Comparison of ENCODE assay signal across 18 cellular contexts in genomic region chr16:455453-455852, GRCh38. TPM values are rescaled to one million over a fixed set of nuclear protein-coding genes. Genes with fewer than 3 reads are reported as not detected.
DNase-seq lines count a peak whose midpoint lies in the region; ATAC-seq, FAIRE-seq and TF ChIP-seq lines count a peak whose summit lies in the region.
"Had no signal": no experiment of that assay in that cellular context is flagged by ENCODE, and none has a peak within 500 bp of the region (broad histone marks: within the 10 kb centered on the region; RNA-seq: fewer than 3 reads in every experiment).

No MANE protein-coding gene starts in this region.

- no peak for TF ChIP-seq CTCF in 22Rv1 (IDR thresholded peaks at IDR 0.05)
- TF ChIP-seq CTCF in IMR-90 (conservative IDR thresholded peaks at IDR 0.05; ENCODE audit: low read depth, low read length) = no peak
- TF ChIP-seq CTCF in K562 (IDR thresholded peaks at IDR 0.05 in 2 of 3, conservative IDR thresholded peaks at IDR 0.05 in 1 of 3; ENCODE audit: insufficient read depth in 2 of 3, low read depth in 1 of 3, low read length in 3 of 3) = no peak
- no peak for TF ChIP-seq CTCF in ovary (IDR thresholded peaks at IDR 0.05)

- no peak overlapping the region for H3K14ac ChIP-seq in IMR-90 (replicated peaks; ENCODE audit: low read depth, low read length)
- no peak overlapping the region for H3K14ac ChIP-seq in neuronal stem cell (ENCODE audit: low read length)

- H4K91ac ChIP-seq in IMR-90 (ENCODE audit: insufficient read depth, low read depth, low read length) (no peak overlapping the region), neuronal stem cell (ENCODE audit: low read depth, low read length, poor library complexity) (no peak overlapping the region)

- no peaks in the 10 kb centered on the region for H3K79me2 ChIP-seq in K562 (ENCODE audit: control insufficient read depth, insufficient read depth, low read length)

- H3K18ac ChIP-seq in IMR-90 (ENCODE audit: low read depth, low read length) = no peak overlapping the region
- no peak overlapping the region for H3K18ac ChIP-seq in neuronal stem cell (ENCODE audit: low read length)

- H4K5ac ChIP-seq in IMR-90 (ENCODE audit: low read depth, low read length) = no peak overlapping the region

- no peak for TF ChIP-seq EP300 in K562 (IDR thresholded peaks at IDR 0.05; ENCODE audit: low read length)
- TF ChIP-seq EP300 in ovary (IDR thresholded peaks at IDR 0.05) = no peak

- H2BK12ac ChIP-seq in neuronal stem cell (ENCODE audit: low read length) = no peak overlapping the region

- no peak overlapping the region for H3K56ac ChIP-seq in IMR-90 (ENCODE audit: extremely low read depth, insufficient read depth, low read length)

- H2AFZ ChIP-seq in IMR-90 (replicated peaks; ENCODE audit: low read length, poor library complexity) (no peak overlapping the region), K562 (ENCODE audit: low read depth, low read length) (no peak overlapping the region), neuronal stem cell (ENCODE audit: low read length) (no peak overlapping the region)

- no peaks in the 10 kb centered on the region for H3K9me3 ChIP-seq in IMR-90 (ENCODE audit: control insufficient read depth, insufficient read depth, low read length)
- no peaks in the 10 kb centered on the region for H3K9me3 ChIP-seq in K562 (replicated peaks; ENCODE audit: control insufficient read depth, insufficient read depth, low read depth, low read length)
- no peaks in the 10 kb centered on the region for H3K9me3 ChIP-seq in neuronal stem cell (replicated peaks in 1 of 2; ENCODE audit: control insufficient read depth in 2 of 2, insufficient read depth in 1 of 2, low read depth in 1 of 2, low read length in 2 of 2)
- H3K9me3 ChIP-seq in ovary = no peaks in the 10 kb centered on the region
- H3K9me3 ChIP-seq: Caco-2, HAP-1 had no signal

- H2BK20ac ChIP-seq in IMR-90 (ENCODE audit: low read depth, low read length) = no peak overlapping the region

- H3K79me1 ChIP-seq in IMR-90 (ENCODE audit: low read depth in 1 of 2, low read length in 2 of 2) (peaks cover 11 to 47% of the 10 kb centered on the region in 2 experiments), neuronal stem cell (ENCODE audit: low read depth, low read length) (peaks cover 5% of the 10 kb centered on the region)

- dilution Hi-C loops in IMR-90 (cut with HindIII; ENCODE audit: low sequenced_read_pairs, unreplicated experiment) = no loop called here

- H3K4me3 ChIP-seq in IMR-90 (ENCODE audit: insufficient read depth, low read depth, low read length) (no peak overlapping the region), K562 (no peak overlapping the region), neuronal stem cell (ENCODE audit: low read length in 2 of 2) (no peak overlapping the region), ovary (no peak overlapping the region)
- H3K4me3 ChIP-seq: HAP-1 had no signal

- H2BK120ac ChIP-seq in IMR-90 (ENCODE audit: low read depth, low read length) (no peak overlapping the region), neuronal stem cell (ENCODE audit: low read depth, low read length) (no peak overlapping the region)

- H3K27ac ChIP-seq in 22Rv1 (peak overlapping the region; percentile 96; the same call in 1 of the 2 replicates), IMR-90 (ENCODE audit: insufficient read depth, low read length) (no peak overlapping the region), K562 (ENCODE audit: extremely low read depth, low read depth, low read length) (no peak overlapping the region), neuronal stem cell (replicated peaks; ENCODE audit: low read length) (no peak overlapping the region), ovary (no peak overlapping the region)
- H3K27ac ChIP-seq: C4-2B had no signal

- POLR2A ChIA-PET in IMR-90 (lab: Charles Lee; ENCODE audit: unreplicated experiment) (no interaction called here), K562 (lab: Yijun Ruan, JAX) (no interaction called here)

- no peak for TF ChIP-seq RAD21 in IMR-90 (IDR thresholded peaks at IDR 0.05; ENCODE audit: low read length)
- TF ChIP-seq RAD21 in K562 (CRISPR knock-in tag; conservative IDR thresholded peaks at IDR 0.05 in 1 of 2, IDR thresholded peaks at IDR 0.05 in 1 of 2) = no peak

- no peak for DNase-seq in IMR-90
- DNase-seq in K562 (ENCODE audit: extremely low read depth in 1 of 4, low spot score in 3 of 4) = no peak
- DNase-seq in neuronal stem cell (ENCODE audit: low spot score) = no peak
- DNase-seq in SHP77 treated with DMSO at 0.1 percent for 48 hours (lab: John Stamatoyannopoulos, UW) = no peak
- no peak for DNase-seq in NCI-H526 treated with DMSO at 0.1 percent for 48 hours (lab: John Stamatoyannopoulos, UW)
- no peak for DNase-seq in ovary
- no peak for DNase-seq in mesenteric fat pad (ENCODE audit: low spot score)
- DNase-seq: AML-193; Caco-2; CD4-positive, alpha-beta T cell had no signal

- intact Hi-C loops in IMR-90 (cut with micrococcal nuclease) (no loop called here), K562 (cut with micrococcal nuclease) (no loop called here), ovary (cut with DNase I) (no loop called here)

- ATAC-seq in IMR-90 (ENCODE audit: low read depth) (no peak), K562 (no peak)

- CTCF ChIA-PET in IMR-90 (lab: Yijun Ruan, JAX) (no interaction called here), K562 (lab: Yijun Ruan, JAX; ENCODE audit: low intra/inter-chr PET ratio) (no interaction called here)

- BruUV-seq in IMR-90 (replicated peaks; lab: Mats Ljungman, UMichigan) = no TSS peak
- no TSS peak for BruUV-seq in K562 (replicated peaks; lab: Mats Ljungman, UMichigan)

- no peak for FAIRE-seq in K562 (lab: Jason Lieb, UNC)
- FAIRE-seq: A204.1, D721Med, G401.6, GM12891, GM19239 had no signal

- no peak overlapping the region for H4K8ac ChIP-seq in IMR-90 (ENCODE audit: low read depth in 2 of 2, low read length in 2 of 2)
- no peak overlapping the region for H4K8ac ChIP-seq in neuronal stem cell (ENCODE audit: low read depth, low read length)

- 100% methylated on average over 1 of the region's 12 CpGs; no CpG with 5 or more reads in 1 of the 2 experiments for WGBS in IMR-90 (ENCODE audit: extremely low coverage in 2 of 2, insufficient read length in 1 of 2), 2 experiments
- 69% methylated on average over 9 of the region's 12 CpGs for WGBS in K562 (ENCODE audit: insufficient coverage, low coverage, missing lambda C conversion rate)
- WGBS in neuronal stem cell (ENCODE audit: extremely low coverage in 2 of 2, insufficient read length in 2 of 2, insufficient replicate concordance in 1 of 2), 2 donors = no CpG with 5 or more reads among the region's 12 CpGs
- 89 to 91% (median 90%) methylated on average over 12 of the region's 12 CpGs for WGBS in ovary, 3 donors

- in situ Hi-C loops in IMR-90 (cut with MboI; ENCODE audit: low sequenced_read_pairs) (no loop called here), K562 (cut with MboI) (no loop called here)

- no peaks in the 10 kb centered on the region for H3K36me3 ChIP-seq in IMR-90 (ENCODE audit: control insufficient read depth, insufficient read depth, low read length)
- H3K36me3 ChIP-seq in K562 (ENCODE audit: control insufficient read depth, insufficient read depth, low read length) = no peaks in the 10 kb centered on the region
- peaks cover 0 to 13% of the 10 kb centered on the region in 2 donors for H3K36me3 ChIP-seq in neuronal stem cell (replicated peaks in 1 of 2; ENCODE audit: control insufficient read depth in 2 of 2, insufficient read depth in 2 of 2, low read length in 2 of 2)
- H3K36me3 ChIP-seq in ovary = no peaks in the 10 kb centered on the region
- H3K36me3 ChIP-seq: HAP-1 had no signal

- H2AK9ac ChIP-seq in IMR-90 (replicated peaks; ENCODE audit: low read depth, low read length, poor library complexity) = no peak overlapping the region

- H3K9ac ChIP-seq in IMR-90 (ENCODE audit: low read depth, low read length) = no peak overlapping the region
- H3K9ac ChIP-seq in K562 (ENCODE audit: insufficient read depth in 1 of 2, low read depth in 2 of 2, low read length in 2 of 2) = no peak overlapping the region
- no peak overlapping the region for H3K9ac ChIP-seq in neuronal stem cell (ENCODE audit: low read depth, low read length, poor library complexity)

- H3K4me2 ChIP-seq in IMR-90 (ENCODE audit: low read depth, low read length) = no peak overlapping the region
- H3K4me2 ChIP-seq in K562 (ENCODE audit: insufficient read depth, low read length) = no peak overlapping the region
- H3K4me2 ChIP-seq in neuronal stem cell (ENCODE audit: insufficient read depth, low read length, poor library complexity, severe bottlenecking) = no peak overlapping the region

- H4K20me1 ChIP-seq in IMR-90 (ENCODE audit: insufficient read depth, low read length) (peaks cover 37% of the 10 kb centered on the region), K562 (replicated peaks; ENCODE audit: control insufficient read depth, insufficient read depth, low read length) (0 out of 2 replicates have a peak, but pooled peaks cover 9% of the 10 kb centered on the region)

- TF ChIP-seq POLR2A in IMR-90 (IDR thresholded peaks at IDR 0.05; ENCODE audit: low read depth, low read length) (no peak), K562 (conservative IDR thresholded peaks at IDR 0.05) (no peak), ovary (IDR thresholded peaks at IDR 0.05) (no peak)

- H2BK5ac ChIP-seq in IMR-90 (ENCODE audit: low read depth, low read length, poor library complexity, severe bottlenecking) (no peak overlapping the region), neuronal stem cell (ENCODE audit: low read length) (no peak overlapping the region)

- H3K9me1 ChIP-seq in IMR-90 (ENCODE audit: insufficient read depth, low read length) (peaks cover 13% of the 10 kb centered on the region; the same call in 1 of the 2 replicates), K562 (ENCODE audit: control insufficient read depth, insufficient read depth, low read length) (peaks cover 4% of the 10 kb centered on the region)

- H3K4ac ChIP-seq in IMR-90 (ENCODE audit: low read depth, low read length) (no peak overlapping the region), neuronal stem cell (ENCODE audit: low read length) (no peak overlapping the region)

- H3K27me3 ChIP-seq in IMR-90 (ENCODE audit: control insufficient read depth, insufficient read depth, low read length) = no peaks in the 10 kb centered on the region
- H3K27me3 ChIP-seq in K562 (ENCODE audit: control insufficient read depth in 2 of 2, insufficient read depth in 2 of 2, low read length in 2 of 2) = no peaks in the 10 kb centered on the region
- H3K27me3 ChIP-seq in neuronal stem cell (ENCODE audit: control insufficient read depth in 3 of 3, insufficient read depth in 3 of 3, low read depth in 1 of 3, low read length in 3 of 3) = no peaks in the 10 kb centered on the region
- no peaks in the 10 kb centered on the region for H3K27me3 ChIP-seq in ovary

- H2BK15ac ChIP-seq in IMR-90 (ENCODE audit: low read depth, low read length) (no peak overlapping the region), neuronal stem cell (ENCODE audit: low read length) (no peak overlapping the region)

- no peak overlapping the region for H2AK5ac ChIP-seq in IMR-90 (ENCODE audit: low read depth, low read length)
- no peak overlapping the region for H2AK5ac ChIP-seq in neuronal stem cell (ENCODE audit: low read depth, low read length)

- H3K4me1 ChIP-seq in IMR-90 (ENCODE audit: control insufficient read depth, insufficient read depth, low read length) (peaks cover 9% of the 10 kb centered on the region), K562 (replicated peaks in 1 of 2; ENCODE audit: control insufficient read depth in 2 of 2, insufficient read depth in 2 of 2, low read length in 2 of 2) (peaks cover 10 to 11% of the 10 kb centered on the region in 2 experiments), neuronal stem cell (ENCODE audit: control insufficient read depth in 2 of 2, insufficient read depth in 1 of 2, low read depth in 1 of 2, low read length in 2 of 2) (peaks cover 6 to 9% of the 10 kb centered on the region in 2 donors), ovary (ENCODE audit: insufficient read depth) (peaks cover 13% of the 10 kb centered on the region)

- H3K23ac ChIP-seq in IMR-90 (ENCODE audit: low read depth, low read length) = no peak overlapping the region
- peak overlapping the region; percentile 65 for H3K23ac ChIP-seq in neuronal stem cell (ENCODE audit: low read depth, low read length, poor library complexity)

RNA-seq across cellular contexts. Expression of gene RAB11FIP3, which starts 30.0 kb away (rescaled TPM):
- total RNA-seq in IMR-90 (2012; rRNA removed) = 7.5 TPM in 2 replicates
- polyA plus RNA-seq in IMR-90 (2012; rRNA removed) = 19.9 and 22.5 TPM in 2 replicates
- 13.1 and 22.7 TPM in 2 replicates for polyA plus RNA-seq in IMR-90 (2012; cell fraction: cytosol; rRNA removed)
- 45.9 and 63.2 TPM in 2 replicates for polyA plus RNA-seq in IMR-90 (2012; cell fraction: nucleus; rRNA removed; ENCODE audit: low replicate concordance)
- total RNA-seq in K562 (2011; cell fraction: chromatin; rRNA removed; ENCODE audit: low replicate concordance) = 31.6 and 47.9 TPM in 2 replicates
- total RNA-seq in K562 (2011; cell fraction: nucleolus; rRNA removed) = 20.2 and 23.6 TPM in 2 replicates
- 13.9 and 17.7 TPM in 2 replicates for total RNA-seq in K562 (2011; cell fraction: nucleoplasm; rRNA removed)
- 6.5 and 7.2 TPM in 2 replicates for total RNA-seq in K562 (2014; rRNA removed)
- total RNA-seq in K562 (2014; rRNA removed; fragmentation: Illumina TruSeq; extraction: Trizol) = 2.6 and 4.3 TPM in 2 replicates
- total RNA-seq in K562 (2015; rRNA removed; fragmentation: Illumina TruSeq; extraction: Trizol) = 5.3 and 5.9 TPM in 2 replicates
- 10.5 and 13.1 TPM in 2 replicates for total RNA-seq in K562 (2021)
- 2.7 and 3.1 TPM in 2 replicates for polyA plus RNA-seq in K562 (2011; rRNA removed)
- polyA plus RNA-seq in K562 (2011; cell fraction: cytosol; rRNA removed) = 2.2 and 3.4 TPM in 2 replicates
- polyA plus RNA-seq in K562 (2011; cell fraction: nucleus; rRNA removed) = 8.8 and 12.6 TPM in 2 replicates
- 8.4 and 12.7 TPM in 2 replicates for polyA plus RNA-seq in K562 (2012)
- polyA plus RNA-seq in K562 (2014; fragmentation: Illumina TruSeq; extraction: Trizol) = 4.3 and 7.0 TPM in 2 replicates
- polyA plus RNA-seq in K562 (2014; fragmentation: Nextera tagmentation; extraction: Ambion mirVana) = under 1 TPM; 0.46 TPM
- 5.2 and 10.7 TPM in 2 replicates for polyA plus RNA-seq in K562 (2014; rRNA removed)
- polyA minus RNA-seq in K562 (2011; rRNA and poly(A)+ RNA removed) = 1.9 and 2.8 TPM in 2 replicates
- polyA minus RNA-seq in K562 (2011; cell fraction: cytosol; rRNA and poly(A)+ RNA removed) = 4.1 and 5.0 TPM in 2 replicates
- polyA minus RNA-seq in K562 (2011; cell fraction: nucleus; rRNA and poly(A)+ RNA removed) = 3.8 and 4.4 TPM in 2 replicates
- 24.4 TPM for polyA plus RNA-seq in neuronal stem cell (2013, experiment 1 of 2)
- 24.0 TPM for polyA plus RNA-seq in neuronal stem cell (2013, experiment 2 of 2)
- total RNA-seq in ovary = 10 to 100 TPM; 35.9 to 58.1 (median 38.1) TPM
- polyA plus RNA-seq in ovary = 10 to 100 TPM; 18.0 to 40.1 TPM
- 35.2 TPM for total RNA-seq in mesenteric fat pad

RNA-seq across cellular contexts. Expression of gene DECR2, which starts 53.8 kb away (rescaled TPM):
- total RNA-seq in IMR-90 (2012; rRNA removed) = 3.9 TPM in 2 replicates
- 26.7 and 29.6 TPM in 2 replicates for polyA plus RNA-seq in IMR-90 (2012; rRNA removed)
- 14.9 and 32.6 TPM in 2 replicates for polyA plus RNA-seq in IMR-90 (2012; cell fraction: cytosol; rRNA removed)
- polyA plus RNA-seq in IMR-90 (2012; cell fraction: nucleus; rRNA removed; ENCODE audit: low replicate concordance) = 68.9 and 165 TPM in 2 replicates
- 27.0 and 84.4 TPM in 2 replicates for total RNA-seq in K562 (2011; cell fraction: chromatin; rRNA removed; ENCODE audit: low replicate concordance)
- total RNA-seq in K562 (2011; cell fraction: nucleolus; rRNA removed) = 49.9 and 50.8 TPM in 2 replicates
- 40.5 and 41.6 TPM in 2 replicates for total RNA-seq in K562 (2011; cell fraction: nucleoplasm; rRNA removed)
- 16.8 and 18.4 TPM in 2 replicates for total RNA-seq in K562 (2014; rRNA removed)
- 3.2 and 5.6 TPM in 2 replicates for total RNA-seq in K562 (2014; rRNA removed; fragmentation: Illumina TruSeq; extraction: Trizol)
- total RNA-seq in K562 (2015; rRNA removed; fragmentation: Illumina TruSeq; extraction: Trizol) = 10.3 and 10.6 TPM in 2 replicates
- total RNA-seq in K562 (2021) = 22.9 and 23.1 TPM in 2 replicates
- polyA plus RNA-seq in K562 (2011; rRNA removed) = 13.9 and 21.6 TPM in 2 replicates
- polyA plus RNA-seq in K562 (2011; cell fraction: cytosol; rRNA removed) = 22.5 and 45.9 TPM in 2 replicates
- 71.0 and 103 TPM in 2 replicates for polyA plus RNA-seq in K562 (2011; cell fraction: nucleus; rRNA removed)
- 18.3 and 22.5 TPM in 2 replicates for polyA plus RNA-seq in K562 (2012)
- polyA plus RNA-seq in K562 (2014; fragmentation: Illumina TruSeq; extraction: Trizol) = 6.9 and 13.4 TPM in 2 replicates
- 1 to 10 TPM; 1.0 to 2.1 TPM for polyA plus RNA-seq in K562 (2014; fragmentation: Nextera tagmentation; extraction: Ambion mirVana)
- 31.9 and 33.1 TPM in 2 replicates for polyA plus RNA-seq in K562 (2014; rRNA removed)
- polyA minus RNA-seq in K562 (2011; rRNA and poly(A)+ RNA removed) = 1.9 and 3.6 TPM in 2 replicates
- polyA minus RNA-seq in K562 (2011; cell fraction: cytosol; rRNA and poly(A)+ RNA removed) = 7.8 and 10.6 TPM in 2 replicates
- polyA minus RNA-seq in K562 (2011; cell fraction: nucleus; rRNA and poly(A)+ RNA removed) = 10.1 and 11.2 TPM in 2 replicates
- polyA plus RNA-seq in neuronal stem cell (2013, experiment 1 of 2) = 17.1 TPM
- polyA plus RNA-seq in neuronal stem cell (2013, experiment 2 of 2) = 17.8 TPM
- total RNA-seq in ovary = 10 to 100 TPM; 10.2 to 23.7 (median 15.1) TPM
- 10 to 100 TPM in 1 of 2 donors, 1 to 10 TPM in 1; 2.1 to 13.0 TPM for polyA plus RNA-seq in ovary
- total RNA-seq in mesenteric fat pad = 21.8 TPM

RNA-seq across cellular contexts. Expression of gene NME4, which starts 58.5 kb away (rescaled TPM):
- total RNA-seq in IMR-90 (2012; rRNA removed) (123 and 124 TPM in 2 replicates), K562 (2014; rRNA removed) (211 and 255 TPM in 2 replicates), K562 (2014; rRNA removed; fragmentation: Illumina TruSeq; extraction: Trizol) (50.2 and 61.5 TPM in 2 replicates), K562 (2015; rRNA removed; fragmentation: Illumina TruSeq; extraction: Trizol) (145 and 151 TPM in 2 replicates), K562 (2021) (189 and 206 TPM in 2 replicates), ovary (100 to 1,000 TPM in 3 of 7 donors, 10 to 100 TPM in 4; 48.8 to 133 (median 93.4) TPM), mesenteric fat pad (139 TPM)
- polyA plus RNA-seq in IMR-90 (2012; rRNA removed) (288 and 406 TPM in 2 replicates), K562 (2011; rRNA removed) (139 and 160 TPM in 2 replicates), K562 (2014; fragmentation: Illumina TruSeq; extraction: Trizol) (135 and 223 TPM in 2 replicates), K562 (2014; fragmentation: Nextera tagmentation; extraction: Ambion mirVana) (10 to 100 TPM; 15.4 to 17.5 TPM), K562 (2014; rRNA removed) (264 and 339 TPM in 2 replicates), ovary (100 to 1,000 TPM in 1 of 2 donors, 10 to 100 TPM in 1; 72.9 to 117 TPM)
- 464 and 725 TPM in 2 replicates for polyA plus RNA-seq in IMR-90 (2012; cell fraction: cytosol; rRNA removed)
- 233 and 407 TPM in 2 replicates for polyA plus RNA-seq in IMR-90 (2012; cell fraction: nucleus; rRNA removed; ENCODE audit: low replicate concordance)
- total RNA-seq in K562 (2011; cell fraction: chromatin; rRNA removed; ENCODE audit: low replicate concordance) = 39.0 and 108 TPM in 2 replicates
- 83.4 and 88.0 TPM in 2 replicates for total RNA-seq in K562 (2011; cell fraction: nucleolus; rRNA removed)
- 67.1 and 101 TPM in 2 replicates for total RNA-seq in K562 (2011; cell fraction: nucleoplasm; rRNA removed)
- polyA plus RNA-seq in K562 (2011; cell fraction: cytosol; rRNA removed) = 277 and 663 TPM in 2 replicates
- polyA plus RNA-seq in K562 (2011; cell fraction: nucleus; rRNA removed) = 165 and 221 TPM in 2 replicates
- polyA plus RNA-seq in K562 (2012) = 211 and 279 TPM in 2 replicates
- 23.2 and 37.8 TPM in 2 replicates for polyA minus RNA-seq in K562 (2011; rRNA and poly(A)+ RNA removed)
- 60.9 and 70.8 TPM in 2 replicates for polyA minus RNA-seq in K562 (2011; cell fraction: cytosol; rRNA and poly(A)+ RNA removed)
- polyA minus RNA-seq in K562 (2011; cell fraction: nucleus; rRNA and poly(A)+ RNA removed) = 32.2 and 35.7 TPM in 2 replicates
- 329 TPM for polyA plus RNA-seq in neuronal stem cell (2013, experiment 1 of 2)
- polyA plus RNA-seq in neuronal stem cell (2013, experiment 2 of 2) = 313 TPM
